In genomic region chr10:6382081-6382480, GRCh38 we compare ENCODE assay signal across 9 cellular contexts.
A peak's percentile ranks its signal among the peaks of the same experiment; 100 is the strongest.
DNase-seq lines count a peak whose midpoint lies in the region; ATAC-seq, FAIRE-seq and TF ChIP-seq lines count a peak whose summit lies in the region.
"Had no signal": no experiment of that assay in that cellular context is flagged by ENCODE, and none has a peak within 500 bp of the region (broad histone marks: within the 10 kb centered on the region; RNA-seq: fewer than 3 reads in every experiment).

No MANE protein-coding gene starts in this region.

- DNase-seq in CD4-positive, alpha-beta T cell, result peak in 9 of 10 experiments; percentile 7 to 54 (median 52)
- no peak for DNase-seq in T-helper 2 cell treated with Interferon-gamma antibody and Interleukin-4, amounts not matched to agents 5 μg/mL and 100 μg/mL, for 36 hours (ENCODE audit: low spot score)
- DNase-seq in endothelial cell of umbilical vein (ENCODE audit: low read depth, low spot score) (peak; percentile 84), testis (no peak), NCI-H226 (no peak)
- DNase-seq in stimulated activated CD4-positive, alpha-beta T cell treated with anti-CD3 and anti-CD28 coated beads, Interleukin-4, amount 100 ng/mL, for 4 hours, result peak; percentile 7 to 37

- H3K4me2 ChIP-seq in endothelial cell of umbilical vein (ENCODE audit: insufficient read depth, low read length), result no peak overlapping the region

- no peaks in the 10 kb centered on the region for H3K27me3 ChIP-seq in CD4-positive, alpha-beta T cell (ENCODE audit: control insufficient read depth, insufficient read depth, low read length)
- H3K27me3 ChIP-seq in endothelial cell of umbilical vein (ENCODE audit: control insufficient read depth in 2 of 2, insufficient read depth in 2 of 2, low read length in 2 of 2) (no peaks in the 10 kb centered on the region), testis (no peaks in the 10 kb centered on the region)
- H3K27me3 ChIP-seq: body of pancreas had no signal

- no peaks in the 10 kb centered on the region for H3K36me3 ChIP-seq in endothelial cell of umbilical vein (ENCODE audit: control insufficient read depth in 2 of 2, extremely low read depth in 1 of 2, insufficient read depth in 2 of 2, low read length in 2 of 2)
- H3K36me3 ChIP-seq in testis (ENCODE audit: low read depth, missing control alignments), result no peaks in the 10 kb centered on the region

- no peak overlapping the region for H3K9ac ChIP-seq in endothelial cell of umbilical vein (replicated peaks; ENCODE audit: extremely low read depth, insufficient read depth, low read length)

- intact Hi-C loops in CD4-positive, alpha-beta T cell (cut with DNase I, micrococcal nuclease), result loop anchor here in 1 of 2 experiments (1.0 to 10.0 kb wide), 2 partner anchors 34 to 107 kb away; no protein-coding TSS in a partner anchor
- intact Hi-C loops in endothelial cell of umbilical vein (cut with micrococcal nuclease), result no loop called here
- intact Hi-C loops in testis (cut with DNase I; ENCODE audit: low total_unique reads), result no loop called here

- peak; percentile 85 for FAIRE-seq in endothelial cell of umbilical vein (lab: Jason Lieb, UNC)

- no peak for TF ChIP-seq CTCF in CD4-positive, alpha-beta T cell (IDR thresholded peaks at IDR 0.05)
- TF ChIP-seq CTCF in endothelial cell of umbilical vein (IDR thresholded peaks at IDR 0.05; ENCODE audit: extremely low read depth in 1 of 2, insufficient read depth in 1 of 2, low read depth in 1 of 2, low read length in 2 of 2), result no peak
- no peak for TF ChIP-seq CTCF in testis (IDR thresholded peaks at IDR 0.05)

- peak overlapping the region; percentile 67 for H3K4me3 Mint-ChIP-seq in CD4-positive, alpha-beta T cell
- H3K4me3 Mint-ChIP-seq in T-helper 2 cell treated with Interferon-gamma antibody and Interleukin-4, amounts not matched to agents 5 μg/mL and 100 μg/mL, for 36 hours, result peak overlapping the region; percentile 56

- no peaks in the 10 kb centered on the region for H3K27me3 Mint-ChIP-seq in CD4-positive, alpha-beta T cell
- no peaks in the 10 kb centered on the region for H3K27me3 Mint-ChIP-seq in T-helper 2 cell treated with Interferon-gamma antibody and Interleukin-4, amounts not matched to agents 5 μg/mL and 100 μg/mL, for 36 hours (ENCODE audit: low read depth)

- no peaks in the 10 kb centered on the region for H4K20me1 ChIP-seq in endothelial cell of umbilical vein (replicated peaks; ENCODE audit: control insufficient read depth, extremely low read depth, insufficient read depth, low read length)

- H3K79me2 ChIP-seq in endothelial cell of umbilical vein (ENCODE audit: control insufficient read depth, insufficient read depth, low read length), result no peaks in the 10 kb centered on the region

- no peak for TF ChIP-seq POLR2A in endothelial cell of umbilical vein (IDR thresholded peaks at IDR 0.05; ENCODE audit: low read depth, low read length)
- TF ChIP-seq POLR2A in testis (IDR thresholded peaks at IDR 0.05), result no peak

- H3K4me3 ChIP-seq in endothelial cell of umbilical vein (replicated peaks in 1 of 3; ENCODE audit: insufficient read depth in 1 of 3, low read depth in 1 of 3, low read length in 3 of 3), result no peak overlapping the region
- no peak overlapping the region for H3K4me3 ChIP-seq in testis
- H3K4me3 ChIP-seq: body of pancreas had no signal

- dilution Hi-C loops in endothelial cell of umbilical vein (cut with MboI; ENCODE audit: extremely low pct_ligation_motif_present, low sequenced_read_pairs), result no loop called here

- peaks cover 8% of the 10 kb centered on the region for H3K4me1 ChIP-seq in endothelial cell of umbilical vein (ENCODE audit: control insufficient read depth, extremely low read depth, insufficient read depth, low read length)
- H3K4me1 ChIP-seq in testis, result no peaks in the 10 kb centered on the region
- H3K4me1 ChIP-seq: body of pancreas had no signal

- peaks cover 25% of the 10 kb centered on the region for H3K36me3 Mint-ChIP-seq in CD4-positive, alpha-beta T cell (ENCODE audit: low read depth)
- H3K36me3 Mint-ChIP-seq in T-helper 2 cell treated with Interferon-gamma antibody and Interleukin-4, amounts not matched to agents 5 μg/mL and 100 μg/mL, for 36 hours (ENCODE audit: low read depth), result peaks cover 31% of the 10 kb centered on the region

- H3K4me1 Mint-ChIP-seq in CD4-positive, alpha-beta T cell (ENCODE audit: low read depth), result peaks cover 20% of the 10 kb centered on the region
- peaks cover 13% of the 10 kb centered on the region for H3K4me1 Mint-ChIP-seq in T-helper 2 cell treated with Interferon-gamma antibody and Interleukin-4, amounts not matched to agents 5 μg/mL and 100 μg/mL, for 36 hours (ENCODE audit: low read depth)

- H2AFZ ChIP-seq in endothelial cell of umbilical vein (ENCODE audit: low read depth, low read length), result no peak overlapping the region

- no TSS peak for BruUV-seq in endothelial cell of umbilical vein (replicated peaks; lab: Mats Ljungman, UMichigan)

- peaks cover 7% of the 10 kb centered on the region for H3K9me3 Mint-ChIP-seq in CD4-positive, alpha-beta T cell
- peaks cover 32% of the 10 kb centered on the region for H3K9me3 Mint-ChIP-seq in T-helper 2 cell treated with Interferon-gamma antibody and Interleukin-4, amounts not matched to agents 5 μg/mL and 100 μg/mL, for 36 hours

- peak; percentile 91 for ATAC-seq in CD4-positive, alpha-beta T cell (ENCODE audit: poor library complexity)
- peak; percentile 71 for ATAC-seq in HG02623 (IDR thresholded peaks at IDR 0.05; ENCODE audit: unreplicated experiment)
- no peak for ATAC-seq in HG03378 (IDR thresholded peaks at IDR 0.05; ENCODE audit: unreplicated experiment)
- ATAC-seq: body of pancreas had no signal

- WGBS in testis, 2 donors, result 63% methylated on average over 7 of the region's 7 CpGs

- no peak overlapping the region for H3K27ac ChIP-seq in CD4-positive, alpha-beta T cell (ENCODE audit: low read depth, low read length)
- H3K27ac ChIP-seq in endothelial cell of umbilical vein (ENCODE audit: insufficient read depth, low read depth, low read length), result no peak overlapping the region
- H3K27ac ChIP-seq in testis, result peak overlapping the region in 1 of 2 donors; percentile 48

- H3K9me3 ChIP-seq in CD4-positive, alpha-beta T cell (ENCODE audit: control insufficient read depth, low read length), result peaks cover 4% of the 10 kb centered on the region
- H3K9me3 ChIP-seq in endothelial cell of umbilical vein (replicated peaks; ENCODE audit: control insufficient read depth, insufficient read depth, low read length), result no peaks in the 10 kb centered on the region
- no peaks in the 10 kb centered on the region for H3K9me3 ChIP-seq in testis

- POLR2A ChIA-PET in CD4-positive, alpha-beta T cell (lab: Charles Lee), result interaction anchor here (1.0 to 2.1 kb wide), 6 partner anchors 14 to 180 kb away, joined by 3 to 35 read pairs (median 6); partner anchors contain the start of gene PFKFB3
- POLR2A ChIA-PET in endothelial cell of umbilical vein (lab: Charles Lee), result no interaction called here

- CTCF ChIA-PET in CD4-positive, alpha-beta T cell (lab: Charles Lee), result interaction anchor here (1.0 to 2.5 kb wide), 4 partner anchors 14 to 200 kb away, joined by 3 to 14 read pairs (median 5); no protein-coding TSS in a partner anchor
- CTCF ChIA-PET in endothelial cell of umbilical vein (lab: Charles Lee), result interaction anchor here (0.8 to 3.7 kb wide), 5 partner anchors 9 to 180 kb away, joined by 3 to 20 read pairs (median 3); partner anchors contain the start of gene PFKFB3

- no peaks in the 10 kb centered on the region for H3K9me1 ChIP-seq in endothelial cell of umbilical vein (replicated peaks; ENCODE audit: control insufficient read depth, extremely low read depth, insufficient read depth, low read length)

- peak overlapping the region; percentile 55 for H3K27ac Mint-ChIP-seq in CD4-positive, alpha-beta T cell
- peak overlapping the region; percentile 62 for H3K27ac Mint-ChIP-seq in T-helper 2 cell treated with Interferon-gamma antibody and Interleukin-4, amounts not matched to agents 5 μg/mL and 100 μg/mL, for 36 hours

TF ChIP-seq in endothelial cell of umbilical vein, 7 proteins besides CTCF, POLR2A, EP300 and RAD21:
- peak; percentile 17 for TF ChIP-seq POLR2AphosphoS5 (IDR thresholded peaks at IDR 0.05; ENCODE audit: insufficient read depth, low read depth, low read length)
- TF ChIP-seq MYC (IDR thresholded peaks at IDR 0.05; ENCODE audit: low read depth, low read length), result no peak
- peak; percentile 43 for TF ChIP-seq FOS (IDR thresholded peaks at IDR 0.05; ENCODE audit: borderline replicate concordance, insufficient read depth, low read length)
TF ChIP-seq in endothelial cell of umbilical vein: peak in this region for 2.

Comparison
In these comparisons a context has a peak if more than half of its experiments do, and no peak if none do; other contexts are left out.
1. DNase-seq: peak in CD4-positive, alpha-beta T cell (9 of 10), endothelial cell of umbilical vein (single experiment) and stimulated activated CD4-positive, alpha-beta T cell treated with anti-CD3 and anti-CD28 coated beads, Interleukin-4, amount 100 ng/mL, for 4 hours (2 of 2); none in T-helper 2 cell treated with Interferon-gamma antibody and Interleukin-4, amounts not matched to agents 5 μg/mL and 100 μg/mL, for 36 hours (single experiment), testis (single experiment) and NCI-H226 (single experiment).